In the genomic region with DNA sequence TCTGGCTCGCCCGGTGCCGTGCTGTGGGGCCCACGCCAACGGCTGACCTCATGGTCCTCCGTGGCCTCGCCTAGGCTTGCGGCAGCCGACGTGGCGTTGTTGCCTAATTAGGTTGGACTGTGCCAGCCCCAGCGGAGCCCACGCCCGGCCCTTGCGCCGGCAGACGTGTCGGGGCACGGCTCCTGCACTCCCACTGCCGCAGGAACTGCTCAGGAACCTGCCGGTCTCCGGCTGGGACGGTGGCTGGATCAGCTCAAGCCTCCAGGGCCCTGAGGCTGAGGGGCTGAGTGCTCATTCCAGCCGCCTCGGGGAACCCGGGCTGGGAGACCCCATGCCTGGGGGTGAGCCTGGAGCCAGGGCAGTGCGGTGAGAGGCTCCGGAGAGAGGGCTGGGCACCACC, we compare ENCODE assay signal across 25 cellular contexts. TPM values are rescaled to one million over a fixed set of nuclear protein-coding genes. Genes with fewer than 3 reads are reported as not detected.
"Had no signal": no experiment of that assay in that cellular context is flagged by ENCODE, and none has a peak within 500 bp of the region (broad histone marks: within the 10 kb centered on the region; RNA-seq: fewer than 3 reads in every experiment).

No MANE protein-coding gene starts in this region.

- H3K36me3 ChIP-seq: gastrocnemius medialis, pancreas, tibial nerve, uterus had no signal

- H3K27ac Mint-ChIP-seq: activated B cell treated with CpG ODN at 0.5 μM for 24 hours; activated CD4-positive, alpha-beta T cell treated with anti-CD3 and anti-CD28 coated beads for 36 hours; activated naive CD8-positive, alpha-beta T cell treated with anti-CD3 and anti-CD28 coated beads for 36 hours; activated T-helper 2 cell treated with anti-CD3 and anti-CD28 coated beads, Interferon-gamma antibody, Interleukin-2, Interleukin-4, amounts not matched to agents 10 μg/mL and 5 μg/mL and 100 μg/mL, durations not matched to agents 14 hours and 24 hours and 36 hours; endodermal cell; nephron; stimulated activated naive CD8-positive, alpha-beta T cell treated with anti-CD3 and anti-CD28 coated beads, Interleukin-15, Interleukin-2, amounts not matched to agents 100 ng/mL and 50 ng/mL, for 24 hours had no signal

- H3K9me3 Mint-ChIP-seq: activated B cell treated with CpG ODN at 0.5 μM for 24 hours; activated T-cell treated with anti-CD3 and anti-CD28 coated beads, Interleukin-2, amount 50 U/mL, for 4 hours; stimulated activated naive CD8-positive, alpha-beta T cell treated with anti-CD3 and anti-CD28 coated beads, Interleukin-15, Interleukin-2, amounts not matched to agents 100 ng/mL and 50 ng/mL, for 24 hours had no signal

- ATAC-seq: activated CD4-positive, alpha-beta T cell treated with anti-CD3 and anti-CD28 coated beads for 36 hours; activated T-cell treated with anti-CD3 and anti-CD28 coated beads, Interleukin-2, amount 50 U/mL, for 4 hours; gastrocnemius medialis; left ventricle myocardium superior; right cardiac atrium had no signal

- H3K4me3 ChIP-seq: coronary artery, gastrocnemius medialis, pancreas, tibial nerve, uterus had no signal

- H3K27me3 ChIP-seq: pancreas, uterus had no signal

- H3K4me3 Mint-ChIP-seq: activated B cell treated with CpG ODN at 0.5 μM for 24 hours; activated CD4-positive, alpha-beta T cell treated with anti-CD3 and anti-CD28 coated beads for 36 hours; activated naive CD8-positive, alpha-beta T cell treated with anti-CD3 and anti-CD28 coated beads for 36 hours; activated T-cell treated with anti-CD3 and anti-CD28 coated beads, Interleukin-2, amount 50 U/mL, for 4 hours; endodermal cell; nephron; stimulated activated naive CD8-positive, alpha-beta T cell treated with anti-CD3 and anti-CD28 coated beads, Interleukin-15, Interleukin-2, amounts not matched to agents 100 ng/mL and 50 ng/mL, for 24 hours had no signal

- DNase-seq: activated B cell treated with CpG ODN at 0.5 μM for 24 hours; activated CD4-positive, alpha-beta T cell treated with anti-CD3 and anti-CD28 coated beads for 36 hours; activated CD4-positive, alpha-beta T cell treated with anti-CD3 and anti-CD28 coated beads, Interleukin-2, amount 50 U/mL, for 4 hours; activated CD8-positive, alpha-beta memory T cell treated with anti-CD3 and anti-CD28 coated beads for 24 hours; activated CD8-positive, alpha-beta memory T cell treated with anti-CD3 and anti-CD28 coated beads, Interleukin-2, amount 50 U/mL, for 4 hours; activated naive CD4-positive, alpha-beta T cell treated with Interleukin-2 at 50 U/mL for 16 hours; activated naive CD8-positive, alpha-beta T cell treated with anti-CD3 and anti-CD28 coated beads for 36 hours; activated T-cell treated with anti-CD3 and anti-CD28 coated beads, Interleukin-2, amount 50 U/mL, for 4 hours; endodermal cell; gastrocnemius medialis; head of caudate nucleus; hypothalamus; left ventricle myocardium superior; pancreas; right cardiac atrium; stimulated activated CD4-positive, alpha-beta T cell treated with anti-CD3 and anti-CD28 coated beads, Interleukin-1b, Interleukin-23, amount 100 ng/mL, for 48 hours; substantia nigra; T-helper 1 cell; T-helper 9 cell; uterus had no signal

- H3K36me3 Mint-ChIP-seq: activated naive CD8-positive, alpha-beta T cell treated with anti-CD3 and anti-CD28 coated beads for 36 hours had no signal

- H3K4me1 ChIP-seq: gastrocnemius medialis, pancreas, tibial nerve, uterus had no signal

- H3K4me1 Mint-ChIP-seq: activated B cell treated with CpG ODN at 0.5 μM for 24 hours; activated CD4-positive, alpha-beta T cell treated with anti-CD3 and anti-CD28 coated beads for 36 hours; activated naive CD8-positive, alpha-beta T cell treated with anti-CD3 and anti-CD28 coated beads for 36 hours; endodermal cell; nephron had no signal

- H3K27ac ChIP-seq: coronary artery, gastrocnemius medialis, pancreas, tibial nerve, uterus had no signal

- H3K27me3 Mint-ChIP-seq: activated CD4-positive, alpha-beta T cell treated with anti-CD3 and anti-CD28 coated beads for 36 hours; activated naive CD8-positive, alpha-beta T cell treated with anti-CD3 and anti-CD28 coated beads for 36 hours; stimulated activated naive CD8-positive, alpha-beta T cell treated with anti-CD3 and anti-CD28 coated beads, Interleukin-15, Interleukin-2, amounts not matched to agents 100 ng/mL and 50 ng/mL, for 24 hours had no signal

- H3K9me3 ChIP-seq: gastrocnemius medialis, pancreas, uterus had no signal

RNA-seq across cellular contexts. Expression of gene PLCH2, which starts 47.6 kb away (rescaled TPM):
- total RNA-seq: gastrocnemius medialis had no signal
